In the genomic region with DNA sequence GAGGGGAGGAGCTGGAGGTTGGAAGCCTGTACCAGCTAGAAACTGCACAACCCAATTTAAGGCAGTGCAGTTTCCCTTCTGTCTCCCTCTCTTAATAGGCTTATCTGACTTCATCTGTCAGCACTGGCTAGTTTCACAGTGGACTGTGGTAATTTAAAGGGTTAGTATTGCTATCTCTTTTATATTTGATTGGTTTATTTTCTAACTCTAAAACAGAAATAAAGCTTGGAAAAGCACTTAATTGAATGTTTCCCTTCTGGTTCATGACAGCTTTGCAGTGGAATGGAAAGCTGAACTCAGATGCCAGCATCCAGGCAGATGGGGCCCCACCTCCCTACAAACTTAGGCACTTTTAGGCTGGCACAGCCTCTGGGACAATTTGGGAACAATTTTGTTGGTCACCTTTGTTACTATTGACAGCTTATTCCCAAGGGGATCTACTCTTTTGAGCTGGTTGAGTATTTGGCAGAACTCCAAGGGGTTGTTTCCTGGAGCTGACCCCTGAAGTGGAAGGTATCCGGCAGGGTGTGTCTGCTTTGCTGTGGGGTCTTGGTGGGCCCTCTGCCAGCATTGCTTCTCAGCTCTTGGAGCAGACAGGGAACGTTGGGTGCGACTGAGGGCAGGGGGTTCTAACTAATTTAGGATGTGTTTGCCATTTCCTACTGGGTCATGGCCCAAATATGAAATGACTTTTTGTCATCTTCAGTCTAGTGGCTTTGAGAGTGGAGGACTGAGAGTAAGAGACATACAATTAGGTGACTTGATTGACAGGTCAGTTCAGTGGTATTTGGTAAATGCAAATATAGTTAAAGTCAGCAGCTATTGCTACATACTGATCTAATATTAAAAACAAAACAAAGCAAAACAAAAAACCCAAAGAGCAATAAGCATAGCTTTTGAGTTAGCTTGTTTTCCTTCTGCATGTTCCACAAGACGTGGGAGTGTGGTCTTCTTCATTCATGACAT, we compare ENCODE assay signal across 23 cellular contexts. TPM values are rescaled to one million over a fixed set of nuclear protein-coding genes. Genes with fewer than 3 reads are reported as not detected.
DNase-seq lines count a peak whose midpoint lies in the region; ATAC-seq and TF ChIP-seq lines count a peak whose summit lies in the region.
"Had no signal": no experiment of that assay in that cellular context is flagged by ENCODE, and none has a peak within 500 bp of the region (broad histone marks: within the 10 kb centered on the region; RNA-seq: fewer than 3 reads in every experiment).

No MANE protein-coding gene starts in this region.

- intact Hi-C loops in left cardiac atrium (cut with DNase I): no loop called here
- intact Hi-C loops in naive thymus-derived CD4-positive, alpha-beta T cell (cut with micrococcal nuclease): no loop called here

- peak; percentile 50 for DNase-seq in D341Med (ENCODE audit: low spot score)
- DNase-seq in SK-N-DZ (ENCODE audit: low spot score): peak; percentile 73
- peak; percentile 33 for DNase-seq in left cardiac atrium
- no peak for DNase-seq in naive thymus-derived CD4-positive, alpha-beta T cell
- DNase-seq in GDM1 (lab: John Stamatoyannopoulos, UW): no peak
- DNase-seq: activated CD4-positive, alpha-beta T cell treated with anti-CD3 and anti-CD28 coated beads for 4 hours; activated effector memory CD4-positive, alpha-beta T cell treated with Interleukin-2 at 50 U/mL for 16 hours; CD8-positive, alpha-beta memory T cell; central memory CD4-positive, alpha-beta T cell; esophagus squamous epithelium; KG1; lower lobe of right lung; naive B cell; NCI-H226; SIG-M5; small intestine; stimulated activated CD4-positive, alpha-beta T cell treated with anti-CD3 and anti-CD28 coated beads, Interleukin-4, amount 100 ng/mL, for 4 hours had no signal

- H3K36me3 Mint-ChIP-seq in naive thymus-derived CD4-positive, alpha-beta T cell: no peaks in the 10 kb centered on the region
- H3K36me3 Mint-ChIP-seq: CD8-positive, alpha-beta memory T cell; naive B cell had no signal

- peaks cover 0 to 2% of the 10 kb centered on the region in 2 donors for H3K27me3 ChIP-seq in naive thymus-derived CD4-positive, alpha-beta T cell (ENCODE audit: control insufficient read depth in 2 of 2, insufficient read depth in 2 of 2, low read length in 2 of 2)
- H3K27me3 ChIP-seq: esophagus squamous epithelium, uterus had no signal

- H3K9me3 Mint-ChIP-seq in naive thymus-derived CD4-positive, alpha-beta T cell: no peaks in the 10 kb centered on the region
- H3K9me3 Mint-ChIP-seq: CD8-positive, alpha-beta memory T cell; naive B cell; T-helper 2 cell treated with Interferon-gamma antibody and Interleukin-4, amounts not matched to agents 5 μg/mL and 100 μg/mL, for 36 hours had no signal

- H3K4me3 ChIP-seq in HEK293 (ENCODE audit: low read depth, low read length): no peak overlapping the region
- H3K4me3 ChIP-seq in naive thymus-derived CD4-positive, alpha-beta T cell (ENCODE audit: low read length): no peak overlapping the region
- H3K4me3 ChIP-seq: esophagus squamous epithelium, lower lobe of right lung, uterus had no signal

- H3K36me3 ChIP-seq in HEK293 (ENCODE audit: control insufficient read depth in 2 of 2, insufficient read depth in 1 of 2, low read length in 2 of 2): no peaks in the 10 kb centered on the region
- H3K36me3 ChIP-seq in naive thymus-derived CD4-positive, alpha-beta T cell (ENCODE audit: control insufficient read depth in 2 of 3, insufficient read depth in 3 of 3, low read length in 3 of 3): no peaks in the 10 kb centered on the region
- H3K36me3 ChIP-seq: esophagus squamous epithelium, lower lobe of right lung, uterus had no signal

- no peaks in the 10 kb centered on the region for H3K9me3 ChIP-seq in HEK293 (ENCODE audit: control insufficient read depth, insufficient read depth, low read depth, low read length)
- H3K9me3 ChIP-seq in naive thymus-derived CD4-positive, alpha-beta T cell (ENCODE audit: control insufficient read depth in 2 of 3, low read length in 3 of 3): no peaks in the 10 kb centered on the region
- H3K9me3 ChIP-seq: esophagus squamous epithelium, lower lobe of right lung, uterus had no signal

- H3K27me3 Mint-ChIP-seq in naive thymus-derived CD4-positive, alpha-beta T cell: peaks cover 10 to 21% (median 15%) of the 10 kb centered on the region in 5 donors

- no peak overlapping the region for H3K27ac Mint-ChIP-seq in naive thymus-derived CD4-positive, alpha-beta T cell
- H3K27ac Mint-ChIP-seq: T-helper 2 cell treated with Interferon-gamma antibody and Interleukin-4, amounts not matched to agents 5 μg/mL and 100 μg/mL, for 36 hours had no signal

- H3K4me3 Mint-ChIP-seq in naive thymus-derived CD4-positive, alpha-beta T cell: no peak overlapping the region
- H3K4me3 Mint-ChIP-seq: CD8-positive, alpha-beta memory T cell; naive B cell; T-helper 2 cell treated with Interferon-gamma antibody and Interleukin-4, amounts not matched to agents 5 μg/mL and 100 μg/mL, for 36 hours had no signal

- ATAC-seq in left cardiac atrium: peak in 1 of 2 donors; percentile 38
- ATAC-seq in GM19455 (IDR thresholded peaks at IDR 0.05; ENCODE audit: unreplicated experiment): no peak
- no peak for ATAC-seq in naive thymus-derived CD4-positive, alpha-beta T cell
- ATAC-seq in HG03354 (IDR thresholded peaks at IDR 0.05; ENCODE audit: poor library complexity, severe bottlenecking, unreplicated experiment): no peak
- ATAC-seq: HCT116 had no signal

- CTCF ChIA-PET in HEK293 (lab: Yijun Ruan, JAX): interaction anchor here (0.6 to 1.3 kb wide), 5 partner anchors 10 to 1976 kb away, joined by 3 to 5 read pairs (median 4); no protein-coding TSS in a partner anchor
- CTCF ChIA-PET in naive thymus-derived CD4-positive, alpha-beta T cell (lab: Charles Lee): no interaction called here

- no peak for TF ChIP-seq CTCF in HEK293 (tag by site-specific recombination; IDR thresholded peaks at IDR 0.05)

- peaks cover 18% of the 10 kb centered on the region for H3K4me1 ChIP-seq in HEK293 (ENCODE audit: control insufficient read depth, insufficient read depth, low read length)
- H3K4me1 ChIP-seq in naive thymus-derived CD4-positive, alpha-beta T cell (ENCODE audit: control insufficient read depth in 2 of 2, insufficient read depth in 2 of 2, low read length in 2 of 2): no peaks in the 10 kb centered on the region
- H3K4me1 ChIP-seq: uterus had no signal

- no peak overlapping the region for H3K27ac ChIP-seq in HEK293 (ENCODE audit: extremely low read depth, low read depth, low read length)
- H3K27ac ChIP-seq in naive thymus-derived CD4-positive, alpha-beta T cell (ENCODE audit: low read depth, low read length): no peak overlapping the region
- H3K27ac ChIP-seq: esophagus squamous epithelium, lower lobe of right lung had no signal

- H3K4me1 Mint-ChIP-seq in naive thymus-derived CD4-positive, alpha-beta T cell: no peaks in the 10 kb centered on the region
- H3K4me1 Mint-ChIP-seq: CD8-positive, alpha-beta memory T cell; naive B cell had no signal

- POLR2A ChIA-PET in HEK293 (lab: Yijun Ruan, JAX): interaction anchor here (1.9 kb wide), 1 partner anchor 8 kb away, joined by 9 read pairs; no protein-coding TSS in a partner anchor
- POLR2A ChIA-PET in naive thymus-derived CD4-positive, alpha-beta T cell (lab: Charles Lee): interaction anchor here (0.7 to 1.2 kb wide), 2 partner anchors 23 to 27 kb away, joined by 3 read pairs; no protein-coding TSS in a partner anchor

TF ChIP-seq in HEK293, 187 proteins besides CTCF, POLR2A, EP300 and RAD21 (continues in another document):
- TF ChIP-seq, protein P1, sequence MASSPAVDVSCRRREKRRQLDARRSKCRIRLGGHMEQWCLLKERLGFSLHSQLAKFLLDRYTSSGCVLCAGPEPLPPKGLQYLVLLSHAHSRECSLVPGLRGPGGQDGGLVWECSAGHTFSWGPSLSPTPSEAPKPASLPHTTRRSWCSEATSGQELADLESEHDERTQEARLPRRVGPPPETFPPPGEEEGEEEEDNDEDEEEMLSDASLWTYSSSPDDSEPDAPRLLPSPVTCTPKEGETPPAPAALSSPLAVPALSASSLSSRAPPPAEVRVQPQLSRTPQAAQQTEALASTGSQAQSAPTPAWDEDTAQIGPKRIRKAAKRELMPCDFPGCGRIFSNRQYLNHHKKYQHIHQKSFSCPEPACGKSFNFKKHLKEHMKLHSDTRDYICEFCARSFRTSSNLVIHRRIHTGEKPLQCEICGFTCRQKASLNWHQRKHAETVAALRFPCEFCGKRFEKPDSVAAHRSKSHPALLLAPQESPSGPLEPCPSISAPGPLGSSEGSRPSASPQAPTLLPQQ (tag by site-specific recombination; IDR thresholded peaks at IDR 0.05): peak; percentile 57; the same call in 1 of the 2 replicates
- TF ChIP-seq, protein P2, sequence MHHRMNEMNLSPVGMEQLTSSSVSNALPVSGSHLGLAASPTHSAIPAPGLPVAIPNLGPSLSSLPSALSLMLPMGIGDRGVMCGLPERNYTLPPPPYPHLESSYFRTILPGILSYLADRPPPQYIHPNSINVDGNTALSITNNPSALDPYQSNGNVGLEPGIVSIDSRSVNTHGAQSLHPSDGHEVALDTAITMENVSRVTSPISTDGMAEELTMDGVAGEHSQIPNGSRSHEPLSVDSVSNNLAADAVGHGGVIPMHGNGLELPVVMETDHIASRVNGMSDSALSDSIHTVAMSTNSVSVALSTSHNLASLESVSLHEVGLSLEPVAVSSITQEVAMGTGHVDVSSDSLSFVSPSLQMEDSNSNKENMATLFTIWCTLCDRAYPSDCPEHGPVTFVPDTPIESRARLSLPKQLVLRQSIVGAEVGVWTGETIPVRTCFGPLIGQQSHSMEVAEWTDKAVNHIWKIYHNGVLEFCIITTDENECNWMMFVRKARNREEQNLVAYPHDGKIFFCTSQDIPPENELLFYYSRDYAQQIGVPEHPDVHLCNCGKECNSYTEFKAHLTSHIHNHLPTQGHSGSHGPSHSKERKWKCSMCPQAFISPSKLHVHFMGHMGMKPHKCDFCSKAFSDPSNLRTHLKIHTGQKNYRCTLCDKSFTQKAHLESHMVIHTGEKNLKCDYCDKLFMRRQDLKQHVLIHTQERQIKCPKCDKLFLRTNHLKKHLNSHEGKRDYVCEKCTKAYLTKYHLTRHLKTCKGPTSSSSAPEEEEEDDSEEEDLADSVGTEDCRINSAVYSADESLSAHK (tag by site-specific recombination; IDR thresholded peaks at IDR 0.05): peak; percentile 24; the same call in 1 of the 2 replicates
- no peak for TF ChIP-seq ZNF169 (tag by site-specific recombination; IDR thresholded peaks at IDR 0.05)

RNA-seq across cellular contexts. Expression of a gene that starts 9.3 kb away (rescaled TPM):
- 16.0 and 18.1 TPM in 2 replicates for polyA plus RNA-seq in SK-N-DZ (2014; cell fraction: cytosol; rRNA removed)
- 9.7 and 12.4 TPM in 2 replicates for polyA plus RNA-seq in SK-N-DZ (2014; cell fraction: nucleus; rRNA removed)
- total RNA-seq in left cardiac atrium: 10 to 100 TPM; 10.3 to 11.9 TPM
- total RNA-seq in naive thymus-derived CD4-positive, alpha-beta T cell: 1 to 10 TPM in 3 of 5 experiments, under 1 TPM in 2; 0.17 to 2.9 (median 1.8) TPM
- polyA plus RNA-seq in naive thymus-derived CD4-positive, alpha-beta T cell: under 1 TPM; 0.37 to 0.74 TPM

Comparison
In these comparisons a context has a peak if more than half of its experiments do, and no peak if none do; other contexts are left out.
1. DNase-seq: peak in D341Med (single experiment), SK-N-DZ (single experiment) and left cardiac atrium (single experiment); none in naive thymus-derived CD4-positive, alpha-beta T cell (0 of 9) and GDM1 (single experiment).